8 cellular contexts compared by ENCODE assay signal in the genomic region with DNA sequence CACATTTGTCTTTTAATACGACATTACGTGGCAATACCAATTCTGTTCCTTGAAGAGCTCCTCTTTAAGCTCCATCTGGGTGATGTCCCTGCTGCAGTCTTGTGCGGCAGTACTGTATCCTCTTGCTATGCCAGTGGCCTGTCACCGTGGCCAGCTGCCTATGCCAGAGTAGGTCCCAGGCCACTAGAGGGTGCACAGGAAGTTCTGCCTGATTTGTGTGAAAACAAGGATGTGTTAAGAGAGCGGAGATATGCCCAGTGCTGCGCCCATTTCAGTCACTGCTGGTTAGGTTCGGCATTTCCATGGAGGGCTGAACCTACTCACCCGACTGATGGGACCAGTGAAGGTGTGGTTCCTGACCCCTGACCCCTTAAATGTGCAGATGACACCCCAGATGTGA. TPM values are rescaled to one million over a fixed set of nuclear protein-coding genes. Genes with fewer than 3 reads are reported as not detected.
DNase-seq lines count a peak whose midpoint lies in the region; ATAC-seq and TF ChIP-seq lines count a peak whose summit lies in the region.

No MANE protein-coding gene starts in this region.

- H3K4me1 Mint-ChIP-seq in stimulated activated memory B cell treated with anti-CD40 and anti-IgM and Interleukin-4, amounts not matched to agents 10 μg/mL and 1 μg/mL and 100 μg/mL, for 72 hours = peaks cover 23% of the 10 kb centered on the region

- no peaks in the 10 kb centered on the region for H3K27me3 ChIP-seq in uterus

- no peaks in the 10 kb centered on the region for H3K9me3 ChIP-seq in uterus

- H3K27ac ChIP-seq in uterus = no peak overlapping the region

- ATAC-seq in Right ventricle myocardium superior (ENCODE audit: poor library complexity) = peak; percentile 38
- ATAC-seq in stimulated activated memory B cell treated with anti-CD40 and anti-IgM and Interleukin-4, amounts not matched to agents 10 μg/mL and 1 μg/mL and 100 μg/mL, for 72 hours = peak; percentile 45
- ATAC-seq in HG03439 (IDR thresholded peaks at IDR 0.05; ENCODE audit: unreplicated experiment) = no peak

- peaks cover 30% of the 10 kb centered on the region for H3K36me3 Mint-ChIP-seq in stimulated activated memory B cell treated with anti-CD40 and anti-IgM and Interleukin-4, amounts not matched to agents 10 μg/mL and 1 μg/mL and 100 μg/mL, for 72 hours

- DNase-seq in NCI-H510A treated with DMSO at 0.1 percent for 48 hours (lab: John Stamatoyannopoulos, UW) (peak; percentile 12), NCI-H510A (lab: John Stamatoyannopoulos, UW) (no peak), RPMI8226 (peak; percentile 12), Right ventricle myocardium superior (peak; percentile 53), posterior vena cava (ENCODE audit: low spot score) (no peak), uterus (no peak)

- TF ChIP-seq POLR2A in uterus (IDR thresholded peaks at IDR 0.05) = no peak

- H3K4me1 ChIP-seq in uterus = no peaks in the 10 kb centered on the region

- no peak overlapping the region for H3K4me3 Mint-ChIP-seq in stimulated activated memory B cell treated with anti-CD40 and anti-IgM and Interleukin-4, amounts not matched to agents 10 μg/mL and 1 μg/mL and 100 μg/mL, for 72 hours

- H3K27me3 Mint-ChIP-seq in stimulated activated memory B cell treated with anti-CD40 and anti-IgM and Interleukin-4, amounts not matched to agents 10 μg/mL and 1 μg/mL and 100 μg/mL, for 72 hours = no peaks in the 10 kb centered on the region

- no peaks in the 10 kb centered on the region for H3K9me3 Mint-ChIP-seq in stimulated activated memory B cell treated with anti-CD40 and anti-IgM and Interleukin-4, amounts not matched to agents 10 μg/mL and 1 μg/mL and 100 μg/mL, for 72 hours

- intact Hi-C loops in Right ventricle myocardium superior (cut with DNase I) (no loop called here), posterior vena cava (cut with DNase I) (no loop called here), uterus (cut with DNase I; ENCODE audit: low total_unique reads) (no loop called here)

- peak overlapping the region; percentile 44 for H3K27ac Mint-ChIP-seq in stimulated activated memory B cell treated with anti-CD40 and anti-IgM and Interleukin-4, amounts not matched to agents 10 μg/mL and 1 μg/mL and 100 μg/mL, for 72 hours

- peak in 1 of 4 experiments; percentile 12 for TF ChIP-seq CTCF in uterus (IDR thresholded peaks at IDR 0.05)

- H3K36me3 ChIP-seq in uterus = no peaks in the 10 kb centered on the region

- H3K4me3 ChIP-seq in uterus = no peak overlapping the region

RNA-seq across cellular contexts. Expression of a gene that starts 25.2 kb away (rescaled TPM):
- total RNA-seq in Right ventricle myocardium superior (5.0 TPM), posterior vena cava (10 to 100 TPM in 1 of 2 donors, 1 to 10 TPM in 1; 7.6 to 12.9 TPM), uterus (1 to 10 TPM; 4.6 to 8.1 (median 6.5) TPM)

RNA-seq across cellular contexts. Expression of a gene that starts 26.8 kb away (rescaled TPM):
- total RNA-seq in Right ventricle myocardium superior = 19.2 TPM
- 10 to 100 TPM; 26.9 to 27.9 TPM for total RNA-seq in posterior vena cava
- 10 to 100 TPM in 3 of 4 donors, 1 to 10 TPM in 1; 6.5 to 61.2 (median 22.1) TPM for total RNA-seq in uterus

Comparison
In these comparisons a context has a peak if more than half of its experiments do, and no peak if none do; other contexts are left out.
1. DNase-seq: peak in NCI-H510A treated with DMSO at 0.1 percent for 48 hours (single experiment), RPMI8226 (single experiment) and Right ventricle myocardium superior (single experiment); none in NCI-H510A (single experiment), posterior vena cava (single experiment) and uterus (0 of 2).